In genomic region chr12:3207858-3208257, GRCh38 we compare ENCODE assay signal across 10 cellular contexts.
A peak's percentile ranks its signal among the peaks of the same experiment; 100 is the strongest.
DNase-seq lines count a peak whose midpoint lies in the region; ATAC-seq and TF ChIP-seq lines count a peak whose summit lies in the region.
"Had no signal": no experiment of that assay in that cellular context is flagged by ENCODE, and none has a peak within 500 bp of the region (broad histone marks: within the 10 kb centered on the region; RNA-seq: fewer than 3 reads in every experiment).

No MANE protein-coding gene starts in this region.

- H3K4me1 ChIP-seq in BLaER1 = peaks cover 66% of the 10 kb centered on the region
- peaks cover 13% of the 10 kb centered on the region for H3K4me1 ChIP-seq in right cardiac atrium (ENCODE audit: control insufficient read depth, insufficient read depth, low read length)

- 0 out of 2 replicates have a peak overlapping the region, but pooled peaks have one; percentile 27 for H3K9ac ChIP-seq in BLaER1
- H3K9ac ChIP-seq in SU-DHL-6 (ENCODE audit: low read length) = no peak overlapping the region

- peak; percentile 56 for TF ChIP-seq CTCF in GM12873 (IDR thresholded peaks at IDR 0.05; ENCODE audit: insufficient read depth, low read depth, low read length, missing control alignments)
- TF ChIP-seq CTCF in SU-DHL-6 (IDR thresholded peaks at IDR 0.05; ENCODE audit: insufficient read depth, low read length, poor library complexity, severe bottlenecking) = peak; percentile 31

- no peak overlapping the region for H2AFZ ChIP-seq in SU-DHL-6 (ENCODE audit: low read depth, low read length, severe bottlenecking)

- no peaks in the 10 kb centered on the region for H4K20me1 ChIP-seq in BLaER1
- H4K20me1 ChIP-seq in SU-DHL-6 (ENCODE audit: low read depth, low read length) = no peaks in the 10 kb centered on the region

- H3F3A ChIP-seq in SU-DHL-6 (ENCODE audit: insufficient read depth) = no peaks in the 10 kb centered on the region

- intact Hi-C loops in right cardiac atrium (cut with DNase I) = loop anchor here in 3 of 4 donors (10.0 kb wide), 2 partner anchors 67 to 133 kb away; partner anchors contain the start of gene TSPAN9 (in 1 of the 3)

- ATAC-seq in right cardiac atrium (peak in 1 of 2 donors; percentile 13), HG03025 (IDR thresholded peaks at IDR 0.05; ENCODE audit: low FRiP score, unreplicated experiment) (no peak)

- 72% methylated on average over 13 of the region's 13 CpGs for WGBS in right cardiac atrium

- H3K4me2 ChIP-seq in BLaER1 (peak overlapping the region; percentile 89), SU-DHL-6 (ENCODE audit: low read depth, low read length, poor library complexity, severe bottlenecking) (no peak overlapping the region)

- no peaks in the 10 kb centered on the region for H3K9me3 ChIP-seq in BLaER1
- H3K9me3 ChIP-seq in SU-DHL-6 (ENCODE audit: insufficient read depth, low read length) = no peaks in the 10 kb centered on the region
- H3K9me3 ChIP-seq in right cardiac atrium (ENCODE audit: control insufficient read depth, low read length) = no peaks in the 10 kb centered on the region

- no peaks in the 10 kb centered on the region for H3K79me2 ChIP-seq in SU-DHL-6 (ENCODE audit: insufficient read depth, low read length)

- H3K9me2 ChIP-seq in SU-DHL-6 (replicated peaks; ENCODE audit: insufficient read depth, low read length) = no peaks in the 10 kb centered on the region

- DNase-seq in right cardiac atrium (peak in 1 of 3 donors; percentile 60), mesenteric fat pad (ENCODE audit: low spot score) (no peak), NCI-H2107 treated with DMSO at 0.1 percent for 48 hours (lab: John Stamatoyannopoulos, UW; ENCODE audit: unreplicated experiment) (no peak), retina (no peak)
- DNase-seq: kidney glomerular epithelial cell, NCI-H2029 treated with DMSO at 0.1 percent for 48 hours had no signal

- H3K27me3 ChIP-seq in BLaER1 = peaks cover under 1% of the 10 kb centered on the region; the same call in 1 of the 2 replicates
- no peaks in the 10 kb centered on the region for H3K27me3 ChIP-seq in SU-DHL-6 (ENCODE audit: low read length)
- H3K27me3 ChIP-seq in right cardiac atrium (ENCODE audit: control insufficient read depth, insufficient read depth) = no peaks in the 10 kb centered on the region

- H3K36me3 ChIP-seq in BLaER1 (no peaks in the 10 kb centered on the region), SU-DHL-6 (ENCODE audit: low read length) (no peaks in the 10 kb centered on the region)

- H3K27ac ChIP-seq in BLaER1 (peak overlapping the region; percentile 41; the same call in 1 of the 2 replicates), SU-DHL-6 (ENCODE audit: low read depth, low read length) (no peak overlapping the region), right cardiac atrium (ENCODE audit: low read length) (peak overlapping the region; percentile 90)

- H3K4me3 ChIP-seq in BLaER1 = no peak overlapping the region
- H3K4me3 ChIP-seq in SU-DHL-6 (ENCODE audit: insufficient read depth, low read length, poor library complexity, severe bottlenecking) = no peak overlapping the region
- H3K4me3 ChIP-seq in right cardiac atrium (ENCODE audit: low read length) = no peak overlapping the region
